ENCODE assay signal across 12 cellular contexts in genomic region chr1:168613689-168614655, GRCh38. TPM values are rescaled to one million over a fixed set of nuclear protein-coding genes. Genes with fewer than 3 reads are reported as not detected.
A peak's percentile ranks its signal among the peaks of the same experiment; 100 is the strongest.
DNase-seq lines count a peak whose midpoint lies in the region; ATAC-seq and TF ChIP-seq lines count a peak whose summit lies in the region.
"Had no signal": no experiment of that assay in that cellular context is flagged by ENCODE, and none has a peak within 500 bp of the region (broad histone marks: within the 10 kb centered on the region; RNA-seq: fewer than 3 reads in every experiment).

No MANE protein-coding gene starts in this region.

- H3K27me3 ChIP-seq in psoas muscle (ENCODE audit: insufficient read depth in 3 of 3, low read length in 2 of 3): no peaks in the 10 kb centered on the region

- WGBS in psoas muscle, 3 donors: 12 to 13% (median 12%) methylated on average over 16 of the region's 16 CpGs

- peak overlapping the region; percentile 50 for H3K4me3 ChIP-seq in psoas muscle

- DNase-seq in HCEC 1CT: peak; percentile 62
- peak; percentile 81 for DNase-seq in SK-N-DZ (ENCODE audit: low spot score)
- DNase-seq in cardiac septum (ENCODE audit: low spot score): peak; percentile 77
- peak; percentile 68 to 90 for DNase-seq in psoas muscle
- DNase-seq in superior temporal gyrus (ENCODE audit: extremely low spot score): no peak
- no peak for DNase-seq in T1000 (lab: John Stamatoyannopoulos, UW)
- DNase-seq in activated T-cell treated with anti-CD3 and anti-CD28 coated beads for 4 hours: no peak
- DNase-seq: NCI-H2107 had no signal

- H3K9me3 ChIP-seq in psoas muscle: no peaks in the 10 kb centered on the region

- no peaks in the 10 kb centered on the region for H3K36me3 ChIP-seq in psoas muscle (ENCODE audit: insufficient read depth in 1 of 2, low read depth in 1 of 2)

- ATAC-seq in psoas muscle (peak; percentile 82 to 85 (median 84)), HG02884 (IDR thresholded peaks at IDR 0.05; ENCODE audit: unreplicated experiment) (no peak)

- no peak for TF ChIP-seq CTCF in psoas muscle (IDR thresholded peaks at IDR 0.05)

- peak overlapping the region; percentile 83 for H3K27ac ChIP-seq in psoas muscle
- H3K27ac ChIP-seq: C4-2B, epithelial cell of prostate had no signal

- intact Hi-C loops in cardiac septum (cut with DNase I) (loop anchor here (5.0 kb wide), 1 partner anchor 98 kb away; no protein-coding TSS in a partner anchor), psoas muscle (cut with DNase I) (loop anchor here in 1 of 2 donors (10.0 kb wide), 1 partner anchor 871 kb away; the partner anchor contains the start of gene SLC19A2)

- H3K4me1 ChIP-seq in psoas muscle: peaks cover 70% of the 10 kb centered on the region

RNA-seq across cellular contexts. Expression of gene XCL1, which starts 37.6 kb away (rescaled TPM):
- 1.6 and 2.3 TPM in 2 replicates for polyA plus RNA-seq in SK-N-DZ (2014; cell fraction: cytosol; rRNA removed)
- polyA plus RNA-seq in SK-N-DZ (2014; cell fraction: nucleus; rRNA removed): 28.1 and 29.9 TPM in 2 replicates
- 0.16 TPM for total RNA-seq in cardiac septum
- under 1 TPM in 1 of 4 donors, not detected in 3; 0.28 TPM for total RNA-seq in psoas muscle
- polyA plus RNA-seq in psoas muscle: under 1 TPM in 1 of 3 donors, not detected in 2; 0.03 TPM
- total RNA-seq: HT-29 had no signal

Comparison
In these comparisons a context has a peak if more than half of its experiments do, and no peak if none do; other contexts are left out.
1. DNase-seq: peak in HCEC 1CT (single experiment), SK-N-DZ (single experiment), cardiac septum (single experiment) and psoas muscle (2 of 2); none in superior temporal gyrus (single experiment), T1000 (single experiment) and activated T-cell treated with anti-CD3 and anti-CD28 coated beads for 4 hours (single experiment).